8 cellular contexts compared by ENCODE assay signal in the genomic region with DNA sequence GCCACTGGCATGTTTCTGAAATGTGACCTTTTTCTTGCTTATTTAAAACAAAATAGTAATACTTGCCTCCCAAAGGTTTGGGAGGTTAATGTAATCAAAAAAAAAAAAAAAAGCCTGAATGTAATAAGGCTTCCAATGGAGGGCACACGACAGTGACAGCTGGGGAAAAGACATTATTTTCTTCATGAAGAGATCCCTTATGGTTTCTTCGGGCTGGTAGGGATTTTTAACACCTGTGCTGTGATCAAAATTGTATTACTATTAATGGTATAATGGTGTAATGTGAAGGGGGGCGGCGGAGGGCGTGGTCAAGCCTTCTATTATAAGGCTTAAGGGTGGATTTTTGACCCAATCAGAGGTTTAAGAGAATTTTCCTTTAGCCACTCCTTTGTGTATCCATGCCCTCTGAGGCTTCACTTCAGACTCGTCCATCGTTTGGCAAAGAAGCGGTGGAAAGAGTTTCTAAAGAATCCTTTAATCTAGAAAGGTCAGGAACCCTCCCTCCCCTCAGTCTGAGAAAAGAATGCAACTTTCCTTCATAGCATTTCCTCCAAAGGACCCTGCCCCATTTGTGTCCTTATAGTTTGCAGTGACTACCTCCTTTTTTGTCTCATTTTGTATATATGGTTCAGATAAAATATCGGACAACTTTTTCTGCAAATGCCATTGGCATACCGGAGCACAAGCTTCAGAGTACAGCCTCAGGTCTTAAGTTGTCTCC.
DNase-seq lines count a peak whose midpoint lies in the region; ATAC-seq, FAIRE-seq and TF ChIP-seq lines count a peak whose summit lies in the region.

No MANE protein-coding gene starts in this region.

- TF ChIP-seq CTCF in endothelial cell of umbilical vein (IDR thresholded peaks at IDR 0.05; ENCODE audit: extremely low read depth in 1 of 2, insufficient read depth in 1 of 2, low read depth in 1 of 2, low read length in 2 of 2), result no peak
- no peak for TF ChIP-seq CTCF in tibial artery (IDR thresholded peaks at IDR 0.05)

- H3K27me3 Mint-ChIP-seq in activated T-cell treated with anti-CD3 and anti-CD28 coated beads, Interleukin-2, amount 50 U/mL, for 4 hours (ENCODE audit: low read depth), result no peaks in the 10 kb centered on the region

- no peak overlapping the region for H3K27ac ChIP-seq in endothelial cell of umbilical vein (ENCODE audit: insufficient read depth, low read depth, low read length)
- H3K27ac ChIP-seq in mucosa of rectum (ENCODE audit: low read depth in 2 of 2, low read length in 2 of 2), result peak overlapping the region; percentile 99 to 100
- peak overlapping the region; percentile 98 to 99 for H3K27ac ChIP-seq in tibial artery

- H3K36me3 ChIP-seq in endothelial cell of umbilical vein (ENCODE audit: control insufficient read depth in 2 of 2, extremely low read depth in 1 of 2, insufficient read depth in 2 of 2, low read length in 2 of 2) (no peaks in the 10 kb centered on the region), mucosa of rectum (ENCODE audit: control insufficient read depth in 2 of 2, insufficient read depth in 2 of 2, low read length in 2 of 2) (no peaks in the 10 kb centered on the region), tibial artery (no peaks in the 10 kb centered on the region)

- no peak for DNase-seq in activated T-cell treated with anti-CD3 and anti-CD28 coated beads, Interleukin-2, amount 50 U/mL, for 4 hours
- no peak for DNase-seq in activated T-cell treated with anti-CD3 and anti-CD28 coated beads, Interleukin-2, amount 50 U/mL, for 1 hour
- DNase-seq in NCI-H187 (lab: John Stamatoyannopoulos, UW), result peak; percentile 70 to 88
- DNase-seq in UCSD-AML1 (lab: John Stamatoyannopoulos, UW; ENCODE audit: unreplicated experiment), result peak; percentile 70
- peak; percentile 42 for DNase-seq in endothelial cell of umbilical vein (ENCODE audit: low read depth, low spot score)
- DNase-seq in tibial artery, result peak; percentile 84 to 87

- POLR2A ChIA-PET in endothelial cell of umbilical vein (lab: Charles Lee), result interaction anchor here (1.6 to 4.3 kb wide), 3 partner anchors 72 to 97 kb away, joined by 5 to 35 read pairs (median 12); no protein-coding TSS in a partner anchor

- dilution Hi-C loops in endothelial cell of umbilical vein (cut with MboI; ENCODE audit: extremely low pct_ligation_motif_present, low sequenced_read_pairs), result loop anchor here (25.0 kb wide), 1 partner anchor 102 kb away; a partner anchor contains a TSS

- H3K9ac ChIP-seq in endothelial cell of umbilical vein (replicated peaks; ENCODE audit: extremely low read depth, insufficient read depth, low read length), result no peak overlapping the region
- H3K9ac ChIP-seq in mucosa of rectum (ENCODE audit: low read depth in 1 of 2, low read length in 2 of 2), result peak overlapping the region; percentile 91 to 95

- no peaks in the 10 kb centered on the region for H3K9me3 Mint-ChIP-seq in activated T-cell treated with anti-CD3 and anti-CD28 coated beads, Interleukin-2, amount 50 U/mL, for 4 hours

- peaks cover 46% of the 10 kb centered on the region for H3K4me1 Mint-ChIP-seq in activated T-cell treated with anti-CD3 and anti-CD28 coated beads, Interleukin-2, amount 50 U/mL, for 4 hours (ENCODE audit: low read depth)

- H3K4me3 ChIP-seq in endothelial cell of umbilical vein (replicated peaks in 1 of 3; ENCODE audit: insufficient read depth in 1 of 3, low read depth in 1 of 3, low read length in 3 of 3) (peak overlapping the region in 1 of 3 experiments; percentile 7), mucosa of rectum (ENCODE audit: low read length in 2 of 2) (peak overlapping the region; percentile 80 to 89), tibial artery (peak overlapping the region; percentile 59 to 73)

- peak overlapping the region; percentile 59 for H2AFZ ChIP-seq in endothelial cell of umbilical vein (ENCODE audit: low read depth, low read length)

- no TSS peak for BruUV-seq in endothelial cell of umbilical vein (replicated peaks; lab: Mats Ljungman, UMichigan)

- H3K4me1 ChIP-seq in endothelial cell of umbilical vein (ENCODE audit: control insufficient read depth, extremely low read depth, insufficient read depth, low read length), result peaks cover 15% of the 10 kb centered on the region
- H3K4me1 ChIP-seq in mucosa of rectum (ENCODE audit: control insufficient read depth in 2 of 2, insufficient read depth in 2 of 2, low read length in 2 of 2), result peaks cover 5 to 24% of the 10 kb centered on the region in 2 donors
- peaks cover 0 to 59% (median 20%) of the 10 kb centered on the region in 4 donors for H3K4me1 ChIP-seq in tibial artery

- H3K27me3 ChIP-seq in endothelial cell of umbilical vein (ENCODE audit: control insufficient read depth in 2 of 2, insufficient read depth in 2 of 2, low read length in 2 of 2) (no peaks in the 10 kb centered on the region), mucosa of rectum (ENCODE audit: control insufficient read depth in 2 of 2, insufficient read depth in 2 of 2, low read length in 2 of 2) (no peaks in the 10 kb centered on the region), tibial artery (no peaks in the 10 kb centered on the region)

- no peaks in the 10 kb centered on the region for H3K79me2 ChIP-seq in endothelial cell of umbilical vein (ENCODE audit: control insufficient read depth, insufficient read depth, low read length)

- CTCF ChIA-PET in endothelial cell of umbilical vein (lab: Charles Lee), result interaction anchor here (1.9 to 3.6 kb wide), 8 partner anchors 9 to 107 kb away, joined by 6 to 51 read pairs (median 28); a partner anchor contains a TSS

- no peak for ATAC-seq in activated T-cell treated with anti-CD3 and anti-CD28 coated beads, Interleukin-2, amount 50 U/mL, for 4 hours
- no peak for ATAC-seq in GM21717 (IDR thresholded peaks at IDR 0.05; ENCODE audit: unreplicated experiment)

- peaks cover 2% of the 10 kb centered on the region for H3K36me3 Mint-ChIP-seq in activated T-cell treated with anti-CD3 and anti-CD28 coated beads, Interleukin-2, amount 50 U/mL, for 4 hours (ENCODE audit: insufficient read depth)

- no peaks in the 10 kb centered on the region for H4K20me1 ChIP-seq in endothelial cell of umbilical vein (replicated peaks; ENCODE audit: control insufficient read depth, extremely low read depth, insufficient read depth, low read length)

- H3K9me3 ChIP-seq in endothelial cell of umbilical vein (replicated peaks; ENCODE audit: control insufficient read depth, insufficient read depth, low read length) (no peaks in the 10 kb centered on the region), mucosa of rectum (ENCODE audit: control insufficient read depth in 2 of 2, low read length in 2 of 2) (no peaks in the 10 kb centered on the region), tibial artery (no peaks in the 10 kb centered on the region)

- no peaks in the 10 kb centered on the region for H3K9me1 ChIP-seq in endothelial cell of umbilical vein (replicated peaks; ENCODE audit: control insufficient read depth, extremely low read depth, insufficient read depth, low read length)

- peak overlapping the region; percentile 70 for H3K4me2 ChIP-seq in endothelial cell of umbilical vein (ENCODE audit: insufficient read depth, low read length)

- TF ChIP-seq POLR2A in endothelial cell of umbilical vein (IDR thresholded peaks at IDR 0.05; ENCODE audit: low read depth, low read length), result no peak

- peak overlapping the region; percentile 90 for H3K4me3 Mint-ChIP-seq in activated T-cell treated with anti-CD3 and anti-CD28 coated beads, Interleukin-2, amount 50 U/mL, for 4 hours

- intact Hi-C loops in endothelial cell of umbilical vein (cut with micrococcal nuclease) (no loop called here), tibial artery (cut with DNase I; ENCODE audit: low total_unique reads) (no loop called here)

- FAIRE-seq in endothelial cell of umbilical vein (lab: Jason Lieb, UNC), result peak; percentile 58

TF ChIP-seq in endothelial cell of umbilical vein, 7 proteins besides CTCF, POLR2A, EP300 and RAD21:
- TF ChIP-seq JUN (IDR thresholded peaks at IDR 0.05; ENCODE audit: borderline replicate concordance, insufficient read depth, insufficient read length, low read depth) (no peak), POLR2AphosphoS5 (IDR thresholded peaks at IDR 0.05; ENCODE audit: insufficient read depth, low read depth, low read length) (no peak), GATA2 (IDR thresholded peaks at IDR 0.05; ENCODE audit: insufficient read depth, insufficient read length, low read depth, low read length) (no peak)
- TF ChIP-seq, protein P1, sequence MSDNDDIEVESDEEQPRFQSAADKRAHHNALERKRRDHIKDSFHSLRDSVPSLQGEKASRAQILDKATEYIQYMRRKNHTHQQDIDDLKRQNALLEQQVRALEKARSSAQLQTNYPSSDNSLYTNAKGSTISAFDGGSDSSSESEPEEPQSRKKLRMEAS (IDR thresholded peaks at IDR 0.05; ENCODE audit: insufficient read depth, insufficient read length), result no peak
TF ChIP-seq in endothelial cell of umbilical vein: peak in this region for 0.

Comparison
In these comparisons a context has a peak if more than half of its experiments do, and no peak if none do; other contexts are left out.
1. DNase-seq: peak in NCI-H187 (2 of 2), UCSD-AML1 (single experiment), endothelial cell of umbilical vein (single experiment) and tibial artery (2 of 2); none in activated T-cell treated with anti-CD3 and anti-CD28 coated beads, Interleukin-2, amount 50 U/mL, for 4 hours (single experiment) and activated T-cell treated with anti-CD3 and anti-CD28 coated beads, Interleukin-2, amount 50 U/mL, for 1 hour (single experiment).